7 cellular contexts compared by ENCODE assay signal in the genomic region with DNA sequence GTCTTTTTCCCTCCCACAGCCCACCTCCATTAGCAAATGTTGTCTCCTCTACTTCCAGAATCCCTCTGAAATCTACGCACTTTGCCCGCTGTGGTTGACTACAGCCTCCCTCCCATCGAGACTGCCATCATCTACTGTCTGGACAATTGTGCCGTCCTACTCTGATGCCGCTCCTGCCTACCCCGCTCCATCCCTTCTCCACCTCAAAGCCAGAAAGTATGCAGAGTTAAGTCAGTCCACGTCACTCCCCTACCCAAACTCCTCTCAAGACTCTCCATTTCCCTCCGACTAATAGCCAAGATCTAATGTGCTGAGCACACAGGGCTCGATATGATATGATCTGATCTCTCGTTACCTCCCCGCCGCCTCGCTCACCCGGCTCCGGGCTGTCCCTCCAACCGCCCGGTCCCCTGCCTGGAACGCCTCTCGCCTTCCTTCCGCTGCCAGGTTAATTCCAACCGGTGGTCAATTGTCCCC. TPM values are rescaled to one million over a fixed set of nuclear protein-coding genes. Genes with fewer than 3 reads are reported as not detected.
DNase-seq lines count a peak whose midpoint lies in the region; ATAC-seq lines count a peak whose summit lies in the region.

No MANE protein-coding gene starts in this region.

- H3K27me3 ChIP-seq in muscle layer of colon (ENCODE audit: control insufficient read depth in 1 of 2, insufficient read depth in 2 of 2, low read length in 2 of 2) = no peaks in the 10 kb centered on the region

- peak; percentile 6 for ATAC-seq in GM21515 (IDR thresholded peaks at IDR 0.05; ENCODE audit: unreplicated experiment)

- H3K36me3 ChIP-seq in muscle layer of colon (ENCODE audit: insufficient read depth, low read length) = peaks cover 8% of the 10 kb centered on the region

- H3K9ac ChIP-seq in muscle layer of colon (ENCODE audit: low read length) = peak overlapping the region; percentile 79

- peak; percentile 25 for DNase-seq in M059J (ENCODE audit: low read depth)
- no peak for DNase-seq in putamen (ENCODE audit: low spot score)
- DNase-seq in COLO829 (ENCODE audit: low spot score) = no peak
- DNase-seq in SKM-1 (lab: John Stamatoyannopoulos, UW; ENCODE audit: unreplicated experiment) = no peak

- peaks cover 17% of the 10 kb centered on the region for H3K4me1 ChIP-seq in muscle layer of colon (ENCODE audit: insufficient read depth, low read length)

- H3K9me3 ChIP-seq in muscle layer of colon (ENCODE audit: low read length) = no peaks in the 10 kb centered on the region

- H3K27ac ChIP-seq in cingulate gyrus (ENCODE audit: low read depth, low read length) (peak overlapping the region; percentile 99), muscle layer of colon (ENCODE audit: low read depth, low read length) (peak overlapping the region; percentile 78)

- peak overlapping the region; percentile 92 to 94 for H3K4me3 ChIP-seq in muscle layer of colon (ENCODE audit: low read depth in 1 of 2, low read length in 2 of 2)

RNA-seq across cellular contexts. Expression of a gene that starts 0.6 kb away (rescaled TPM):
- total RNA-seq in M059J (2014; rRNA removed; shearing (Covaris generic)) = 13.7 and 31.1 TPM in 2 replicates

RNA-seq across cellular contexts. Expression of a gene that starts 19.4 kb away (rescaled TPM):
- 0.59 TPM in 1 of 2 replicates, not detected in the other for total RNA-seq in M059J (2014; rRNA removed; shearing (Covaris generic))

RNA-seq across cellular contexts. Expression of a gene that starts 40.8 kb away (rescaled TPM):
- not detected in 2 replicates for total RNA-seq in M059J (2014; rRNA removed; shearing (Covaris generic))

RNA-seq across cellular contexts. Expression of a gene that starts 53.3 kb away (rescaled TPM):
- total RNA-seq in M059J (2014; rRNA removed; shearing (Covaris generic)) = 112 and 151 TPM in 2 replicates
